Comparison of ENCODE assay signal across 13 cellular contexts in the genomic region with DNA sequence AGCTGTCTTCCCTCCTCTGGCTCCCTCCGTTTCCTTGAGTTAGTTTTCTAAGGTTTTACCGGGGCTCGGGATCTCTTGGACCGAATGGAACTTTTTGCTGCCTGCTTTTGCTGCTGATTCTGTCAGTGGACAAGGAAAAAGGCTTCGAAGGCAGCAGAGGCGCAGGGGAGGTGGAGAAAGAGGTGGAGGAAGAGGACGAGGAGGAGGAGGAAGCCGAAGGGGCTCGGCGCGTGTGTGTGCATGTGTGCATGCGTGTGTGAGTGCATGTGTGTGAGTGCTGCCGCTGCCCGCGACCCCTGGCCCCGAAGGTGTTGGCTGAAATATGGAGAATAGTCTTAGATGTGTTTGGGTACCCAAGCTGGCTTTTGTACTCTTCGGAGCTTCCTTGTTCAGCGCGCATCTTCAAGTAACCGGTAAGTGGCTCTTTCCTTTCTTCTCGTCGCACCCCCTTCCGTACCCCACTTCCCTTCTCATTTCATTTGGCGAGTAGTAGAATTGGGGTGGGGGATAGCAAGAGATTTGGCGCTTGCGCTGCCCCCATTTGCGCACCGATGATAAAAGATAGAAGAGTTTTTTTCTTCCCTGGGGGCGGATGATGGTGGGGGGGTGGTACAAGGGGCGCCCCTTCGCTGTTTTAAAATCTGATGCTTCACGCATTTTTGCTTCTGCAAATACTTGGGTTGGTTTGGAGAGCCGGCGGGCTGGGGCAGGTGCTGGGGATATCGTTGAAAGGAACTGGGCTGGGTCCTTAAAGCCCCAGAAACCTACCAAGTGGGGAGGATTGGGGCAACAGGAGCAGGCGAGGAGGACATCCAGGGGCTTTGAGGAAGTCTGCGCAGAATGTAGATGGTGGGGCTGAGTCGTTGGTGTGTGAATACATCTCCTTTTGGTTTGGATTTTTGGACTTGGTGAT.
DNase-seq lines count a peak whose midpoint lies in the region; ATAC-seq and TF ChIP-seq lines count a peak whose summit lies in the region.
"Had no signal": no experiment of that assay in that cellular context is flagged by ENCODE, and none has a peak within 500 bp of the region (broad histone marks: within the 10 kb centered on the region; RNA-seq: fewer than 3 reads in every experiment).

No MANE protein-coding gene starts in this region.

- no peaks in the 10 kb centered on the region for H3F3A ChIP-seq in MM.1S (ENCODE audit: insufficient read depth, low read length)

- H3K4me1 ChIP-seq in MM.1S (ENCODE audit: low read length) (no peaks in the 10 kb centered on the region), stomach smooth muscle (ENCODE audit: control insufficient read depth, insufficient read depth, low read length) (peaks cover 14% of the 10 kb centered on the region)

- peak overlapping the region; percentile 47 for H2AFZ ChIP-seq in MM.1S (ENCODE audit: low read length)

- H3K9me3 ChIP-seq in MM.1S (replicated peaks; ENCODE audit: insufficient read depth, low read length) (no peaks in the 10 kb centered on the region), stomach smooth muscle (ENCODE audit: control insufficient read depth in 2 of 2, low read length in 2 of 2) (peaks cover 0 to 3% of the 10 kb centered on the region in 2 donors)
- H3K9me3 ChIP-seq: SJCRH30 had no signal

- no peaks in the 10 kb centered on the region for H3K27me3 ChIP-seq in MM.1S (replicated peaks; ENCODE audit: insufficient read depth, low read length)
- peaks cover 24 to 43% of the 10 kb centered on the region in 2 donors for H3K27me3 ChIP-seq in stomach smooth muscle (ENCODE audit: control insufficient read depth in 1 of 2, insufficient read depth in 2 of 2, low read length in 2 of 2)
- H3K27me3 ChIP-seq: SJCRH30 had no signal

- H3K79me2 ChIP-seq in MM.1S (ENCODE audit: low read length): no peaks in the 10 kb centered on the region

- H3K4me3 ChIP-seq in MM.1S (ENCODE audit: low read length): peak overlapping the region; percentile 46
- peak overlapping the region; percentile 51 to 52 for H3K4me3 ChIP-seq in stomach smooth muscle (ENCODE audit: low read length in 2 of 2)

- H3K36me3 ChIP-seq in MM.1S (replicated peaks; ENCODE audit: insufficient read depth, low read length) (no peaks in the 10 kb centered on the region), stomach smooth muscle (ENCODE audit: control insufficient read depth in 2 of 2, insufficient read depth in 2 of 2, low read length in 2 of 2) (no peaks in the 10 kb centered on the region)
- H3K36me3 ChIP-seq: SJCRH30 had no signal

- no peaks in the 10 kb centered on the region for H4K20me1 ChIP-seq in MM.1S (ENCODE audit: insufficient read depth, low read length)

- ATAC-seq in HG03196 (IDR thresholded peaks at IDR 0.05; ENCODE audit: unreplicated experiment): no peak
- ATAC-seq: activated CD4-positive, CD25-positive, alpha-beta regulatory T cell treated with anti-CD3 and anti-CD28 coated beads, Interleukin-2, amount 50 U/mL, for 24 hours; activated T-cell treated with anti-CD3 and anti-CD28 coated beads, Interleukin-2, amount 50 U/mL, for 72 hours had no signal

- TF ChIP-seq CTCF in MM.1S (IDR thresholded peaks at IDR 0.05; ENCODE audit: low read length): no peak

- peak overlapping the region; percentile 53 for H3K4me2 ChIP-seq in MM.1S (ENCODE audit: low read depth, low read length)

- H3K9ac ChIP-seq in MM.1S (ENCODE audit: low read length) (no peak overlapping the region), stomach smooth muscle (ENCODE audit: low read length in 2 of 2) (no peak overlapping the region)

- H3K9me2 ChIP-seq in MM.1S (replicated peaks; ENCODE audit: insufficient read depth, low read length): no peaks in the 10 kb centered on the region

- H3K27ac ChIP-seq in MM.1S (ENCODE audit: low read length) (no peak overlapping the region), stomach smooth muscle (ENCODE audit: low read length) (no peak overlapping the region)
- H3K27ac ChIP-seq: SJCRH30 had no signal

- DNase-seq in MM.1S (no peak), astrocyte of the hippocampus (ENCODE audit: low read depth, low spot score) (peak; percentile 6), iPS-NIHi7 (ENCODE audit: extremely low spot score) (peak; percentile 10), hippocampal formation (lab: John Stamatoyannopoulos, UW) (no peak)
- no peak for DNase-seq in activated CD4-positive, alpha-beta T cell treated with anti-CD3 and anti-CD28 coated beads for 1 hour
- DNase-seq: activated T-cell treated with anti-CD3 and anti-CD28 coated beads, Interleukin-2, amount 50 U/mL, for 72 hours; cerebellar nuclear complex; NCI-H2081 treated with DMSO at 0.1 percent for 48 hours; stimulated activated CD4-positive, alpha-beta T cell treated with anti-CD3 and anti-CD28 coated beads, Interleukin-4, amount 100 ng/mL, for 24 hours had no signal

Comparison
In these comparisons a context has a peak if more than half of its experiments do, and no peak if none do; other contexts are left out.
1. DNase-seq: peak in astrocyte of the hippocampus (single experiment) and iPS-NIHi7 (single experiment); none in MM.1S (single experiment), activated CD4-positive, alpha-beta T cell treated with anti-CD3 and anti-CD28 coated beads for 1 hour (single experiment) and hippocampal formation (0 of 2).